In genomic region chr10:72276421-72277339, GRCh38 we compare ENCODE assay signal across 1 cellular context.
TF ChIP-seq lines count a peak whose summit lies in the region.

No MANE protein-coding gene starts in this region.

TF ChIP-seq in HepG2, 621 proteins besides CTCF, POLR2A, EP300 and RAD21 (continued from another document):
- TF ChIP-seq MTERF4 (CRISPR knock-in tag; IDR thresholded peaks at IDR 0.05) (no peak), ZSCAN5A (CRISPR knock-in tag; IDR thresholded peaks at IDR 0.05; ENCODE audit: borderline replicate concordance) (peak; percentile 49; the same call in 1 of the 2 replicates), ZNF816 (CRISPR knock-in tag; IDR thresholded peaks at IDR 0.05; ENCODE audit: borderline replicate concordance) (0 out of 2 replicates have a peak, but pooled peaks have one; percentile 55), ZHX1 (CRISPR knock-in tag; IDR thresholded peaks at IDR 0.05; ENCODE audit: low read depth) (no peak), ZNF543 (CRISPR knock-in tag; IDR thresholded peaks at IDR 0.05) (no peak), ZC3H4 (CRISPR knock-in tag; IDR thresholded peaks at IDR 0.05; ENCODE audit: borderline replicate concordance) (no peak), BHLHE40 (IDR thresholded peaks at IDR 0.05; ENCODE audit: low read length) (no peak), USF2 (IDR thresholded peaks at IDR 0.05; ENCODE audit: low read depth, low read length) (no peak), USF2 (CRISPR knock-in tag; IDR thresholded peaks at IDR 0.05; ENCODE audit: borderline replicate concordance) (peak; percentile 70; the same call in 1 of the 2 replicates), KDM4B (CRISPR knock-in tag; IDR thresholded peaks at IDR 0.05) (no peak; the same call in 1 of the 2 replicates), ZSCAN20 (CRISPR knock-in tag; IDR thresholded peaks at IDR 0.05; ENCODE audit: borderline replicate concordance) (no peak), HNF4G (IDR thresholded peaks at IDR 0.05; ENCODE audit: borderline replicate concordance, low read depth, low read length) (peak; percentile 56; the same call in 1 of the 2 replicates), HNF4G (CRISPR knock-in tag; IDR thresholded peaks at IDR 0.05; ENCODE audit: borderline replicate concordance, low read depth) (no peak), ZNF3 (CRISPR knock-in tag; IDR thresholded peaks at IDR 0.05) (0 out of 2 replicates have a peak, but pooled peaks have one; percentile 34), ZNF672 (CRISPR knock-in tag; IDR thresholded peaks at IDR 0.05) (no peak), ZNF83 (CRISPR knock-in tag; IDR thresholded peaks at IDR 0.05; ENCODE audit: borderline replicate concordance) (0 out of 2 replicates have a peak, but pooled peaks have one; percentile 30), ZMYM3 (CRISPR knock-in tag; IDR thresholded peaks at IDR 0.05) (peak; percentile 73), XBP1 (CRISPR knock-in tag; IDR thresholded peaks at IDR 0.05) (no peak), THAP8 (CRISPR knock-in tag; IDR thresholded peaks at IDR 0.05; ENCODE audit: borderline replicate concordance) (no peak), ZNF382 (CRISPR knock-in tag; IDR thresholded peaks at IDR 0.05; ENCODE audit: borderline replicate concordance) (no peak), ZBTB2 (CRISPR knock-in tag; IDR thresholded peaks at IDR 0.05; ENCODE audit: low read depth) (0 out of 2 replicates have a peak, but pooled peaks have one; percentile 37), ARID4A (CRISPR knock-in tag; IDR thresholded peaks at IDR 0.05; ENCODE audit: borderline replicate concordance) (peak; percentile 58; the same call in 1 of the 2 replicates), ZNF776 (CRISPR knock-in tag; IDR thresholded peaks at IDR 0.05) (no peak), DBP (CRISPR knock-in tag; IDR thresholded peaks at IDR 0.05; ENCODE audit: not compliant biosample characterization) (no peak), ATF7 (IDR thresholded peaks at IDR 0.05) (no peak), ATF7 (CRISPR knock-in tag; IDR thresholded peaks at IDR 0.05) (no peak), ZNF562 (CRISPR knock-in tag; IDR thresholded peaks at IDR 0.05; ENCODE audit: borderline replicate concordance) (peak; percentile 62; the same call in 1 of the 2 replicates), ZNF275 (CRISPR knock-in tag; IDR thresholded peaks at IDR 0.05; ENCODE audit: borderline replicate concordance) (no peak), CHD4 (IDR thresholded peaks at IDR 0.05; ENCODE audit: borderline replicate concordance, low read length) (peak; percentile 42; the same call in 1 of the 2 replicates), SP5 (CRISPR knock-in tag; IDR thresholded peaks at IDR 0.05; ENCODE audit: borderline replicate concordance, low read depth) (no peak; the same call in 1 of the 2 replicates), ZNF878 (CRISPR knock-in tag; IDR thresholded peaks at IDR 0.05) (peak; percentile 87; the same call in 1 of the 2 replicates), TP53 (CRISPR knock-in tag; conservative IDR thresholded peaks at IDR 0.05) (no peak), ATF1 (CRISPR knock-in tag; IDR thresholded peaks at IDR 0.05) (peak; percentile 57; the same call in 1 of the 2 replicates), LRRFIP1 (CRISPR knock-in tag; conservative IDR thresholded peaks at IDR 0.05) (no peak), ZNF124 (CRISPR knock-in tag; IDR thresholded peaks at IDR 0.05) (no peak), AHR (CRISPR knock-in tag; IDR thresholded peaks at IDR 0.05) (no peak)
